ENCODE assay signal across 2 cellular contexts in the genomic region with DNA sequence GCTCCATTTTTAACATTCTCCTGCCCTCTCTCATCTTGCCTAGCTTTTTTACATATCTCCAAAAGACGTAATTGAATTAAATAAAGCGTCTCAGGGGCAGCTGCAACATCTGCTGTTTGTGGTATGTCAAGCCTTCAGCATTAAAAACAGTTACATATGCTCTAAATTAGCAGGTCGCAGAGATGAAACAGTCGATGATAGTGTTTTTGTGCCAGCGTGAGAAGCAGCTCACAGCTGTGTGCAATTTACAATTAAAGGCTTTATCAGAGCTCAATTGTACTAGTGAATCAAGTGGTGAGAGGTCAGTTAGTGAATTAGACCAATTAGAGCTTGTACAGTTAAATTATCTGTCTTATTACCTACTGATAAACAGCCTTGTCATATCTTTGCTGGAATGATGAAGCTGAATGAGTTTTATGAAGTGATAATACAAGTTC.
TF ChIP-seq lines count a peak whose summit lies in the region.

No MANE protein-coding gene starts in this region.

TF ChIP-seq in SK-N-SH, 30 proteins besides CTCF, POLR2A, EP300 and RAD21 (continued from another document):
- TF ChIP-seq POLR2AphosphoS5 (IDR thresholded peaks at IDR 0.05; ENCODE audit: low read depth, low read length) (peak; percentile 86), GATA2 (CRISPR knock-in tag; IDR thresholded peaks at IDR 0.05) (peak; percentile 99), TEAD4 (IDR thresholded peaks at IDR 0.05; ENCODE audit: borderline replicate concordance, insufficient read depth) (peak; percentile 48; the same call in 1 of the 2 replicates), RFX5 (IDR thresholded peaks at IDR 0.05; ENCODE audit: low read length) (no peak), RCOR1 (IDR thresholded peaks at IDR 0.05; ENCODE audit: low read length) (peak; percentile 100), NFIC (IDR thresholded peaks at IDR 0.05; ENCODE audit: borderline replicate concordance) (no peak), TCF12 (IDR thresholded peaks at IDR 0.05) (peak; percentile 78)

TF ChIP-seq in HEK293T, 16 proteins besides CTCF, POLR2A, EP300 and RAD21 (continued from another document):
- no peak for TF ChIP-seq L3MBTL2 (conservative IDR thresholded peaks at IDR 0.05)
- TF ChIP-seq LEF1 (IDR thresholded peaks at IDR 0.05; ENCODE audit: borderline replicate concordance), result no peak
- no peak for TF ChIP-seq FOXA1 (IDR thresholded peaks at IDR 0.05)
- no peak for TF ChIP-seq CTBP1 (IDR thresholded peaks at IDR 0.05; ENCODE audit: borderline replicate concordance)
- TF ChIP-seq FOXM1 (IDR thresholded peaks at IDR 0.05; ENCODE audit: borderline replicate concordance), result no peak
- TF ChIP-seq ARNT (IDR thresholded peaks at IDR 0.05), result no peak
- TF ChIP-seq ELF4 (IDR thresholded peaks at IDR 0.05), result no peak
- TF ChIP-seq SP1 (IDR thresholded peaks at IDR 0.05), result no peak
- no peak for TF ChIP-seq ZNF384 (IDR thresholded peaks at IDR 0.05)
- TF ChIP-seq PKNOX1 (IDR thresholded peaks at IDR 0.05), result no peak
- TF ChIP-seq HDGF (IDR thresholded peaks at IDR 0.05; ENCODE audit: borderline replicate concordance), result no peak
